ENCODE assay signal across 30 cellular contexts in the genomic region with DNA sequence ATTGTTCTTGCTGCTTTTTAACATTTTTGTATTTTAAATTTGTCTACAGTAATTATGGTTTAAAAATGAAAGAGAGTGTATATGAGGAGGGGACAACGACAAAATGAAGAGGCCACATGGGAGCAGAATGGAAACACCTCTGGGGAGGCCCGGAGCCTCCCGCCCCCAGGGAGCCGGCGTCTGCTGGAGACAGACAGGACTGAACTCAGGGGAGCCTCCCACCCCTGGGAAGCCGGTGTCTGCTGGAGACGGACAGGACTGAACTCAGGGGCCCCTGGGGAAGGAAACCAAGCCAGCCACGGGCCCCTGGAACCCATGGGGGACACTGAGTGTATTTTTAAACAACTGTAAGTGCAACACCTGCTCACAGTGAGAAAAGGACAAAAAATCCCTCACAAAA.
"Had no signal": no experiment of that assay in that cellular context is flagged by ENCODE, and none has a peak within 500 bp of the region (broad histone marks: within the 10 kb centered on the region; RNA-seq: fewer than 3 reads in every experiment).

No MANE protein-coding gene starts in this region.

- H3K4me2 ChIP-seq: neural progenitor cell, smooth muscle cell had no signal

- H3K4me1 Mint-ChIP-seq: mesothelial cell of epicardium, natural killer cell, nephron progenitor cell, neural progenitor cell had no signal

- H3K4me3 Mint-ChIP-seq: mesothelial cell of epicardium; natural killer cell; nephron progenitor cell; neural progenitor cell; stimulated activated naive B cell treated with anti-CD40 and anti-IgM and Interleukin-4, amounts not matched to agents 10 μg/mL and 1 μg/mL and 100 μg/mL, for 72 hours had no signal

- H3K9ac ChIP-seq: neural progenitor cell had no signal

- H3K36me3 ChIP-seq: neural progenitor cell, ovary had no signal

- H3K36me3 Mint-ChIP-seq: natural killer cell had no signal

- ATAC-seq: left colon; left lung; natural killer cell; right lobe of liver; stimulated activated naive CD8-positive, alpha-beta T cell treated with anti-CD3 and anti-CD28 coated beads, Interleukin-15, Interleukin-2, amounts not matched to agents 100 U/mL and 50 U/mL, for 24 hours had no signal

- H3K27ac ChIP-seq: left lung, neural progenitor cell, neutrophil, ovary, right atrium auricular region, right lobe of liver, stomach, testis, thyroid gland, transverse colon, upper lobe of left lung, vagina had no signal

- DNase-seq: hippocampal formation; kidney glomerular epithelial cell; left colon; left lung; mesendoderm; naive B cell; natural killer cell; nephron progenitor cell; occipital lobe; ovary; right lobe of liver; stimulated activated CD4-positive, alpha-beta T cell treated with anti-CD3 and anti-CD28 coated beads, Interleukin-12 subunit alpha, Interleukin-12 subunit beta, amount 100 ng/mL, for 4 hours; stimulated activated CD4-positive, alpha-beta T cell treated with anti-CD3 and anti-CD28 coated beads, Interleukin-15, amount 100 ng/mL, for 24 hours; stimulated activated CD4-positive, alpha-beta T cell treated with anti-CD3 and anti-CD28 coated beads, Interleukin-2, amount 100 ng/mL, for 24 hours; stimulated activated CD4-positive, alpha-beta T cell treated with anti-CD3 and anti-CD28 coated beads, Interleukin-4, amount 100 ng/mL, for 1 hour; stimulated activated naive B cell treated with anti-CD40 and anti-IgM and Interleukin-4, amounts not matched to agents 10 μg/mL and 1 μg/mL and 100 μg/mL, for 72 hours; stimulated activated naive CD8-positive, alpha-beta T cell treated with anti-CD3 and anti-CD28 coated beads, Interleukin-15, Interleukin-2, amounts not matched to agents 100 U/mL and 50 U/mL, for 24 hours; stomach; testis; thyroid gland; transverse colon had no signal

- H3K9me3 ChIP-seq: left lung, neutrophil, ovary, right atrium auricular region, right lobe of liver, stomach, testis, thyroid gland, transverse colon, upper lobe of left lung, vagina had no signal

- H3K27me3 Mint-ChIP-seq: naive B cell; progenitor cell of endocrine pancreas; stimulated activated naive B cell treated with anti-CD40 and anti-IgM and Interleukin-4, amounts not matched to agents 10 μg/mL and 1 μg/mL and 100 μg/mL, for 72 hours had no signal

- H3K27me3 ChIP-seq: left lung, neural progenitor cell, neutrophil, ovary, right atrium auricular region, right lobe of liver, stomach, testis, thyroid gland, transverse colon, upper lobe of left lung, vagina had no signal

- H3K27ac Mint-ChIP-seq: mesothelial cell of epicardium, natural killer cell, nephron progenitor cell, neural progenitor cell, progenitor cell of endocrine pancreas had no signal

- H3K4me1 ChIP-seq: left lung, neural progenitor cell, right atrium auricular region, right lobe of liver, stomach, testis, thyroid gland, transverse colon, vagina had no signal

- H3K4me3 ChIP-seq: left lung, lung, neural progenitor cell, ovary, right atrium auricular region, right lobe of liver, smooth muscle cell, stomach, testis, thyroid gland, transverse colon, upper lobe of left lung, vagina had no signal
